ENCODE assay signal across 8 cellular contexts in the genomic region with DNA sequence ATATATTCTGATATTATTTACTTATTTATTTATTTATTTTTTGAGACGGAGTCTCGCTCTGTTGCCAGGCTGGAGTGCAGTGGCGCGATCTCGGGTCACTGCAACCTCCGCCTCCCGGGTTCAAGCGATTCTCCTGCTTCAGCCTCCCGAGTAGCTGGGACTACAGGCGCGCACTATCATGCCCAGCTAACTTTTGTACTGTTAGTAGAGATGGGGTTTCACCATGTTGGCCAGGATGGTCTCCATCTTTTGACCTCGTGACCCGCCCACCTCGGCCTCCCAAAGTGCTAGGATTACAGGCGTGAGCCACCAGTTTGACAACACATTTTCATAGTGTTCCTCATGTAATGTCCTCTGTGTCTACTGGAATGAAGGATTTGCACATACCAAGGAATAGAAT. TPM values are rescaled to one million over a fixed set of nuclear protein-coding genes. Genes with fewer than 3 reads are reported as not detected.
DNase-seq lines count a peak whose midpoint lies in the region; ATAC-seq and TF ChIP-seq lines count a peak whose summit lies in the region.
"Not testable (repeated sequence)": the region's sequence is repeated elsewhere in the genome, so short reads cannot be mapped to it uniquely, and the experiment has no call there.

No MANE protein-coding gene starts in this region.

- H3K27ac ChIP-seq in HUES48 (ENCODE audit: low read depth, low read length); endodermal cell (ENCODE audit: low read depth, low read length); left lung; subcutaneous abdominal adipose tissue (ENCODE audit: low read depth, low read length): not testable (repeated sequence)

- 93 to 95% methylated on average over 10 to 15 of the region's 15 CpGs for WGBS in endodermal cell (ENCODE audit: insufficient coverage in 1 of 2, insufficient read length in 1 of 2), 2 experiments

- H3K9ac ChIP-seq in HUES48 (ENCODE audit: low read depth, low read length); endodermal cell (ENCODE audit: extremely low read depth, low read length, poor library complexity, severe bottlenecking): not testable (repeated sequence)
- peak overlapping the region in 3 of 5 donors; percentile 30 to 97 (median 74) for H3K9ac ChIP-seq in subcutaneous abdominal adipose tissue (ENCODE audit: low read length in 5 of 5)

- ATAC-seq in left lung, result not testable (repeated sequence)

- H3K4me1 ChIP-seq in BE2C; HUES48 (ENCODE audit: control insufficient read depth, insufficient read depth, low read length); endodermal cell (ENCODE audit: control insufficient read depth, insufficient read depth, low read length): not testable (repeated sequence)
- H3K4me1 ChIP-seq in left lung, result peaks cover 15 to 38% of the 10 kb centered on the region in 2 donors
- H3K4me1 ChIP-seq in subcutaneous abdominal adipose tissue (ENCODE audit: control insufficient read depth in 5 of 5, insufficient read depth in 5 of 5, low read length in 5 of 5), result peaks cover 3 to 43% (median 30%) of the 10 kb centered on the region in 5 donors

- H3K4me3 Mint-ChIP-seq in T-helper 1 cell treated with Interleukin-12 subunit alpha and Interleukin-12 subunit beta and Interleukin-4 antibody, amounts not matched to agents 30 μg/mL and 1 μg/mL, for 36 hours, result peak overlapping the region; percentile 74
- peak overlapping the region; percentile 76 for H3K4me3 Mint-ChIP-seq in activated naive CD8-positive, alpha-beta T cell
- H3K4me3 Mint-ChIP-seq in endodermal cell (peak overlapping the region; percentile 95), osteocyte (ENCODE audit: unreplicated experiment) (peak overlapping the region; percentile 70)

- not testable (repeated sequence) for H3K9me3 Mint-ChIP-seq in T-helper 1 cell treated with Interleukin-12 subunit alpha and Interleukin-12 subunit beta and Interleukin-4 antibody, amounts not matched to agents 30 μg/mL and 1 μg/mL, for 36 hours; activated naive CD8-positive, alpha-beta T cell (ENCODE audit: low read depth); endodermal cell; osteocyte (ENCODE audit: unreplicated experiment)

- H3K27ac Mint-ChIP-seq in T-helper 1 cell treated with Interleukin-12 subunit alpha and Interleukin-12 subunit beta and Interleukin-4 antibody, amounts not matched to agents 30 μg/mL and 1 μg/mL, for 36 hours, result not testable (repeated sequence)
- H3K27ac Mint-ChIP-seq in activated naive CD8-positive, alpha-beta T cell, result peak overlapping the region; percentile 51
- H3K27ac Mint-ChIP-seq in endodermal cell (peak overlapping the region; percentile 28), osteocyte (ENCODE audit: unreplicated experiment) (peak overlapping the region; percentile 23)

- peaks cover 47% of the 10 kb centered on the region for H3K4me1 Mint-ChIP-seq in T-helper 1 cell treated with Interleukin-12 subunit alpha and Interleukin-12 subunit beta and Interleukin-4 antibody, amounts not matched to agents 30 μg/mL and 1 μg/mL, for 36 hours (ENCODE audit: low read depth)
- peaks cover 66% of the 10 kb centered on the region for H3K4me1 Mint-ChIP-seq in activated naive CD8-positive, alpha-beta T cell (ENCODE audit: low read depth)
- H3K4me1 Mint-ChIP-seq in endodermal cell, result peaks cover 34% of the 10 kb centered on the region
- peaks cover 41% of the 10 kb centered on the region for H3K4me1 Mint-ChIP-seq in osteocyte (ENCODE audit: unreplicated experiment)

- intact Hi-C loops in left lung (cut with DNase I), result not testable (repeated sequence)

- H3K36me3 ChIP-seq in BE2C; left lung; subcutaneous abdominal adipose tissue (ENCODE audit: control insufficient read depth in 5 of 5, insufficient read depth in 5 of 5, low read length in 5 of 5): not testable (repeated sequence)
- peaks cover 12% of the 10 kb centered on the region for H3K36me3 ChIP-seq in HUES48 (ENCODE audit: control insufficient read depth, insufficient read depth, low read length)
- peaks cover 15% of the 10 kb centered on the region for H3K36me3 ChIP-seq in endodermal cell (ENCODE audit: control insufficient read depth, insufficient read depth, low read length)

- H3K4me3 ChIP-seq in BE2C (ENCODE audit: low read depth, low read length), result peak overlapping the region; percentile 81
- H3K4me3 ChIP-seq in HUES48 (ENCODE audit: low read depth, low read length), result peak overlapping the region; percentile 93
- H3K4me3 ChIP-seq in endodermal cell (ENCODE audit: low read length), result peak overlapping the region; percentile 95
- peak overlapping the region; percentile 72 to 85 for H3K4me3 ChIP-seq in left lung
- peak overlapping the region in 2 of 5 donors; percentile 14 to 90 for H3K4me3 ChIP-seq in subcutaneous abdominal adipose tissue (ENCODE audit: low read depth in 1 of 5, low read length in 5 of 5)

- peaks cover 28% of the 10 kb centered on the region for H3K36me3 Mint-ChIP-seq in T-helper 1 cell treated with Interleukin-12 subunit alpha and Interleukin-12 subunit beta and Interleukin-4 antibody, amounts not matched to agents 30 μg/mL and 1 μg/mL, for 36 hours (ENCODE audit: low read depth)
- H3K36me3 Mint-ChIP-seq in activated naive CD8-positive, alpha-beta T cell, result peaks cover 10% of the 10 kb centered on the region
- H3K36me3 Mint-ChIP-seq in endodermal cell (ENCODE audit: low read depth) (peaks cover 15% of the 10 kb centered on the region), osteocyte (ENCODE audit: unreplicated experiment) (peaks cover 12% of the 10 kb centered on the region)

- H3K9me3 ChIP-seq in BE2C; HUES48 (ENCODE audit: control insufficient read depth, insufficient read depth, low read length); endodermal cell (ENCODE audit: control insufficient read depth, low read length); left lung; subcutaneous abdominal adipose tissue (ENCODE audit: control insufficient read depth in 5 of 5, low read length in 5 of 5): not testable (repeated sequence)

- not testable (repeated sequence) for H3K27me3 Mint-ChIP-seq in T-helper 1 cell treated with Interleukin-12 subunit alpha and Interleukin-12 subunit beta and Interleukin-4 antibody, amounts not matched to agents 30 μg/mL and 1 μg/mL, for 36 hours (ENCODE audit: low read depth); activated naive CD8-positive, alpha-beta T cell; endodermal cell (ENCODE audit: insufficient read depth)
- H3K27me3 Mint-ChIP-seq in osteocyte (ENCODE audit: unreplicated experiment), result peaks cover 21% of the 10 kb centered on the region

- TF ChIP-seq CTCF in BE2C (IDR thresholded peaks at IDR 0.05; ENCODE audit: low read depth, low read length); endodermal cell (conservative IDR thresholded peaks at IDR 0.05); left lung (IDR thresholded peaks at IDR 0.05); osteocyte (IDR thresholded peaks at IDR 0.05): not testable (repeated sequence)

- not testable (repeated sequence) for DNase-seq in BE2C; endodermal cell; osteocyte (ENCODE audit: extremely low spot score, unreplicated experiment)
- DNase-seq in left lung, result peak in 1 of 2 donors; percentile 30

- H3K27me3 ChIP-seq in BE2C; HUES48 (ENCODE audit: control insufficient read depth, insufficient read depth, low read length); endodermal cell (ENCODE audit: control insufficient read depth, insufficient read depth, low read length, poor library complexity, severe bottlenecking); left lung; subcutaneous abdominal adipose tissue (ENCODE audit: control insufficient read depth in 5 of 5, insufficient read depth in 4 of 5, low read length in 5 of 5): not testable (repeated sequence)

RNA-seq across cellular contexts. Expression of a gene that starts 1.4 kb away (rescaled TPM):
- 103 TPM for polyA plus RNA-seq in BE2C (2012; ENCODE audit: insufficient read depth, insufficient read length, low read depth)
- 100 to 1,000 TPM; 122 to 150 TPM for total RNA-seq in endodermal cell
- polyA plus RNA-seq in endodermal cell (2013, experiment 1 of 2), result 50.5 TPM
- polyA plus RNA-seq in endodermal cell (2013, experiment 2 of 2), result 58.0 TPM
- 100 to 1,000 TPM; 101 to 115 TPM for total RNA-seq in left lung
- total RNA-seq in osteocyte, result 139 and 142 TPM in 2 replicates
